Comparison of ENCODE assay signal across 27 cellular contexts in genomic region chr2:230444832-230445231, GRCh38. TPM values are rescaled to one million over a fixed set of nuclear protein-coding genes. Genes with fewer than 3 reads are reported as not detected.
DNase-seq lines count a peak whose midpoint lies in the region; ATAC-seq and TF ChIP-seq lines count a peak whose summit lies in the region.
"Had no signal": no experiment of that assay in that cellular context is flagged by ENCODE, and none has a peak within 500 bp of the region (broad histone marks: within the 10 kb centered on the region; RNA-seq: fewer than 3 reads in every experiment).

No MANE protein-coding gene starts in this region.

- CTCF ChIA-PET in activated B cell treated with CpG ODN at 0.5 μM for 24 hours (lab: Charles Lee), result no interaction called here

- no peaks in the 10 kb centered on the region for H3K9me3 ChIP-seq in heart right ventricle
- H3K9me3 ChIP-seq: breast epithelium, mucosa of descending colon, right atrium auricular region, tibial artery, vagina had no signal

- H3K4me3 Mint-ChIP-seq in activated naive CD8-positive, alpha-beta T cell, result no peak overlapping the region
- H3K4me3 Mint-ChIP-seq in activated naive CD8-positive, alpha-beta T cell treated with anti-CD3 and anti-CD28 coated beads for 36 hours, result no peak overlapping the region
- no peak overlapping the region for H3K4me3 Mint-ChIP-seq in activated B cell treated with CpG ODN at 0.5 μM for 24 hours
- no peak overlapping the region for H3K4me3 Mint-ChIP-seq in stimulated activated memory B cell treated with anti-CD40 and anti-IgM and Interleukin-4, amounts not matched to agents 10 μg/mL and 1 μg/mL and 100 μg/mL, for 72 hours
- H3K4me3 Mint-ChIP-seq: activated CD4-positive, alpha-beta memory T cell treated with anti-CD3 and anti-CD28 coated beads, Interleukin-2, amount 10 ng/mL, durations not matched to agents 7 days and 5 days; activated naive CD4-positive, alpha-beta T cell treated with anti-CD3 and anti-CD28 coated beads, Interleukin-2, amount 50 U/mL, for 24 hours; HFFc6; neural crest cell had no signal

- H3K4me3 ChIP-seq in heart right ventricle, result no peak overlapping the region
- H3K4me3 ChIP-seq: breast epithelium, mucosa of descending colon, right atrium auricular region, tibial artery, vagina had no signal

- H3K36me3 ChIP-seq in heart right ventricle, result peaks cover 0 to 80% (median 40%) of the 10 kb centered on the region in 9 donors

- 84 to 86% methylated on average over 2 of the region's 2 CpGs for WGBS in heart right ventricle, 2 donors

- no peaks in the 10 kb centered on the region for H3K27me3 ChIP-seq in heart right ventricle
- H3K27me3 ChIP-seq: breast epithelium, right atrium auricular region, tibial artery, vagina had no signal

- TF ChIP-seq CTCF in activated B cell treated with CpG ODN at 0.5 μM for 24 hours (IDR thresholded peaks at IDR 0.05), result no peak
- no peak for TF ChIP-seq CTCF in heart right ventricle (IDR thresholded peaks at IDR 0.05)

- intact Hi-C loops in activated B cell treated with CpG ODN at 0.5 μM for 24 hours (cut with micrococcal nuclease), result loop anchor here (5.0 kb wide), 1 partner anchor 218 kb away; the partner anchor contains the start of gene SP140
- intact Hi-C loops in heart right ventricle (cut with DNase I), result loop anchor here in 1 of 10 donors (5.0 kb wide), 1 partner anchor 33 kb away; no protein-coding TSS in a partner anchor

- peaks cover 1 to 86% (median 21%) of the 10 kb centered on the region in 9 donors for H3K4me1 ChIP-seq in heart right ventricle
- H3K4me1 ChIP-seq: breast epithelium had no signal

- no peak for DNase-seq in activated naive CD8-positive, alpha-beta T cell treated with anti-CD3 and anti-CD28 coated beads for 36 hours
- DNase-seq in activated B cell treated with CpG ODN at 0.5 μM for 24 hours (no peak), heart right ventricle (no peak), activated T-cell treated with anti-CD3 and anti-CD28 coated beads for 4 hours (no peak)
- DNase-seq: activated CD4-positive, alpha-beta memory T cell treated with anti-CD3 and anti-CD28 coated beads, Interleukin-2, amount 10 ng/mL, durations not matched to agents 7 days and 5 days; activated CD4-positive, CD25-positive, alpha-beta regulatory T cell treated with anti-CD3 and anti-CD28 coated beads, Interleukin-2, amount 50 U/mL, for 72 hours; anterior cingulate cortex; GOT3; HFFc6; mucosa of descending colon; NCI-H1417; NCI-H2029 treated with DMSO at 0.1 percent for 48 hours; NCI-H524 treated with DMSO at 0.1 percent for 48 hours; SHP77 treated with DMSO at 0.1 percent for 48 hours; tibial artery had no signal

- peaks cover 75% of the 10 kb centered on the region for H3K4me1 Mint-ChIP-seq in activated naive CD8-positive, alpha-beta T cell (ENCODE audit: low read depth)
- peaks cover 69% of the 10 kb centered on the region for H3K4me1 Mint-ChIP-seq in activated naive CD8-positive, alpha-beta T cell treated with anti-CD3 and anti-CD28 coated beads for 36 hours
- peaks cover 95% of the 10 kb centered on the region for H3K4me1 Mint-ChIP-seq in activated B cell treated with CpG ODN at 0.5 μM for 24 hours
- peaks cover 80% of the 10 kb centered on the region for H3K4me1 Mint-ChIP-seq in stimulated activated memory B cell treated with anti-CD40 and anti-IgM and Interleukin-4, amounts not matched to agents 10 μg/mL and 1 μg/mL and 100 μg/mL, for 72 hours
- H3K4me1 Mint-ChIP-seq: neural crest cell had no signal

- peak; percentile 25 for ATAC-seq in HG02938 (IDR thresholded peaks at IDR 0.05; ENCODE audit: unreplicated experiment)
- ATAC-seq in activated B cell treated with CpG ODN at 0.5 μM for 24 hours (ENCODE audit: low read depth), result no peak
- ATAC-seq in stimulated activated memory B cell treated with anti-CD40 and anti-IgM and Interleukin-4, amounts not matched to agents 10 μg/mL and 1 μg/mL and 100 μg/mL, for 72 hours, result no peak
- no peak for ATAC-seq in HG03354 (IDR thresholded peaks at IDR 0.05; ENCODE audit: poor library complexity, severe bottlenecking, unreplicated experiment)
- ATAC-seq in heart right ventricle, result no peak
- ATAC-seq: mucosa of descending colon, Panc1 had no signal

- POLR2A ChIA-PET in activated B cell treated with CpG ODN at 0.5 μM for 24 hours (lab: Charles Lee), result interaction anchor here (0.9 kb wide), 1 partner anchor 28 kb away, joined by 3 read pairs; no protein-coding TSS in a partner anchor

- no peaks in the 10 kb centered on the region for H3K27me3 Mint-ChIP-seq in activated naive CD8-positive, alpha-beta T cell
- no peaks in the 10 kb centered on the region for H3K27me3 Mint-ChIP-seq in activated naive CD8-positive, alpha-beta T cell treated with anti-CD3 and anti-CD28 coated beads for 36 hours
- H3K27me3 Mint-ChIP-seq in activated B cell treated with CpG ODN at 0.5 μM for 24 hours, result no peaks in the 10 kb centered on the region
- H3K27me3 Mint-ChIP-seq in stimulated activated memory B cell treated with anti-CD40 and anti-IgM and Interleukin-4, amounts not matched to agents 10 μg/mL and 1 μg/mL and 100 μg/mL, for 72 hours, result no peaks in the 10 kb centered on the region
- H3K27me3 Mint-ChIP-seq: activated CD4-positive, alpha-beta memory T cell treated with anti-CD3 and anti-CD28 coated beads, Interleukin-2, amount 10 ng/mL, durations not matched to agents 7 days and 5 days; activated naive CD4-positive, alpha-beta T cell treated with anti-CD3 and anti-CD28 coated beads, Interleukin-2, amount 50 U/mL, for 24 hours had no signal

- peak overlapping the region; percentile 5 for H3K27ac Mint-ChIP-seq in activated naive CD8-positive, alpha-beta T cell
- no peak overlapping the region for H3K27ac Mint-ChIP-seq in activated naive CD8-positive, alpha-beta T cell treated with anti-CD3 and anti-CD28 coated beads for 36 hours
- H3K27ac Mint-ChIP-seq in activated B cell treated with CpG ODN at 0.5 μM for 24 hours, result peak overlapping the region; percentile 93
- H3K27ac Mint-ChIP-seq in stimulated activated memory B cell treated with anti-CD40 and anti-IgM and Interleukin-4, amounts not matched to agents 10 μg/mL and 1 μg/mL and 100 μg/mL, for 72 hours, result peak overlapping the region; percentile 44
- H3K27ac Mint-ChIP-seq: activated CD4-positive, alpha-beta memory T cell treated with anti-CD3 and anti-CD28 coated beads, Interleukin-2, amount 10 ng/mL, durations not matched to agents 7 days and 5 days; activated naive CD4-positive, alpha-beta T cell treated with anti-CD3 and anti-CD28 coated beads, Interleukin-2, amount 50 U/mL, for 24 hours had no signal

- peaks cover 31% of the 10 kb centered on the region for H3K36me3 Mint-ChIP-seq in activated naive CD8-positive, alpha-beta T cell
- H3K36me3 Mint-ChIP-seq in activated naive CD8-positive, alpha-beta T cell treated with anti-CD3 and anti-CD28 coated beads for 36 hours, result peaks cover 70% of the 10 kb centered on the region
- H3K36me3 Mint-ChIP-seq in activated B cell treated with CpG ODN at 0.5 μM for 24 hours (ENCODE audit: low read depth), result peaks cover 82% of the 10 kb centered on the region
- H3K36me3 Mint-ChIP-seq in stimulated activated memory B cell treated with anti-CD40 and anti-IgM and Interleukin-4, amounts not matched to agents 10 μg/mL and 1 μg/mL and 100 μg/mL, for 72 hours, result peaks cover 66% of the 10 kb centered on the region

- H3K27ac ChIP-seq in heart right ventricle, result no peak overlapping the region
- H3K27ac ChIP-seq: breast epithelium, HL-60, parathyroid adenoma, right atrium auricular region, tibial artery, vagina had no signal

- no peaks in the 10 kb centered on the region for H3K9me3 Mint-ChIP-seq in activated naive CD8-positive, alpha-beta T cell (ENCODE audit: low read depth)
- no peaks in the 10 kb centered on the region for H3K9me3 Mint-ChIP-seq in activated naive CD8-positive, alpha-beta T cell treated with anti-CD3 and anti-CD28 coated beads for 36 hours
- H3K9me3 Mint-ChIP-seq in activated B cell treated with CpG ODN at 0.5 μM for 24 hours, result no peaks in the 10 kb centered on the region
- H3K9me3 Mint-ChIP-seq in stimulated activated memory B cell treated with anti-CD40 and anti-IgM and Interleukin-4, amounts not matched to agents 10 μg/mL and 1 μg/mL and 100 μg/mL, for 72 hours, result peaks cover 2% of the 10 kb centered on the region
- H3K9me3 Mint-ChIP-seq: activated CD4-positive, alpha-beta memory T cell treated with anti-CD3 and anti-CD28 coated beads, Interleukin-2, amount 10 ng/mL, durations not matched to agents 7 days and 5 days; activated naive CD4-positive, alpha-beta T cell treated with anti-CD3 and anti-CD28 coated beads, Interleukin-2, amount 50 U/mL, for 24 hours; HFFc6; neural crest cell had no signal

RNA-seq across cellular contexts. Expression of gene SP100, which starts 28.8 kb away (rescaled TPM):
- 100 to 1,000 TPM; 108 to 112 TPM for total RNA-seq in activated naive CD8-positive, alpha-beta T cell treated with anti-CD3 and anti-CD28 coated beads for 36 hours
- total RNA-seq in activated B cell treated with CpG ODN at 0.5 μM for 24 hours (369 and 433 TPM in 2 replicates), heart right ventricle (100 to 1,000 TPM in 1 of 10 donors, 10 to 100 TPM in 9; 45.6 to 123 (median 58.4) TPM)
- 10 to 100 TPM; 20.3 to 58.2 TPM for polyA plus RNA-seq in heart right ventricle
- total RNA-seq: neural crest cell had no signal
